In the genomic region with DNA sequence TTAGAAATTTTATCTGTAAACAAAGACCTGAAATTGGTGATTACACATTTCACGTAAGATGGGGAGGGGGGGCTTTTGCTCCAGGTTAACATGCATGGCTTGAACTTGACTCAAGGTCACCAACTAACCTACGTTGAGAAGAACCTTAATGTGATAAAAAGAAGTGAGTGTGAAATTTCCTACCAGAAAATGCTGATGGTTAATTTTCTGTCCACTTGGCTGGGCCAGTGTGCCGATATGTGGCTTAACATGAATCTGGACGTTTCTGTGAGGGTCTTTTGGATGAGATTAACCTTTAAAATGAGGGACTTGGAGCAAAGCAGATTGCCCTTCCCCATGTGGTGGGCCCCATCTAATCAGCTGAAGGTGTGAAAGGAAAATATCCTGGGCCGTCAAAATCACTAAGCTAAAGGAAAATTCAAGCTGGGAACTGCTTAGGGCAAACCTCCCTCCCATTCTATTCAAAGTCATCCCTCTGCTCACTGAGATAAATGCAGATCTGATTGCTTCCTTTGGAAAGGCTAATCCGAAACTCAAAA, we compare ENCODE assay signal across 24 cellular contexts.
"Had no signal": no experiment of that assay in that cellular context is flagged by ENCODE, and none has a peak within 500 bp of the region (broad histone marks: within the 10 kb centered on the region; RNA-seq: fewer than 3 reads in every experiment).

No MANE protein-coding gene starts in this region.

- H3K27ac Mint-ChIP-seq: natural killer cell had no signal

- H3K27me3 ChIP-seq: dorsolateral prefrontal cortex, esophagus squamous epithelium, gastroesophageal sphincter, pancreas, right lobe of liver, testis, tibial nerve, upper lobe of right lung had no signal

- H3K9me3 ChIP-seq: esophagus squamous epithelium, gastroesophageal sphincter, mucosa of descending colon, pancreas, psoas muscle, right lobe of liver, testis, tibial nerve, upper lobe of right lung had no signal

- H3K27ac ChIP-seq: dorsolateral prefrontal cortex, esophagus squamous epithelium, gastroesophageal sphincter, pancreas, psoas muscle, right lobe of liver, testis, tibial nerve, upper lobe of right lung had no signal

- H3K4me3 Mint-ChIP-seq: natural killer cell; stimulated activated effector memory CD8-positive, alpha-beta T cell treated with anti-CD3 and anti-CD28 coated beads, Interleukin-12 subunit alpha, Interleukin-12 subunit beta, amount 100 ng/mL, for 72 hours; stimulated activated naive CD8-positive, alpha-beta T cell treated with anti-CD3 and anti-CD28 coated beads, Interleukin-15, Interleukin-2, amounts not matched to agents 100 ng/mL and 50 ng/mL, for 24 hours had no signal

- H3K4me3 ChIP-seq: dorsolateral prefrontal cortex, esophagus squamous epithelium, gastroesophageal sphincter, mucosa of descending colon, pancreas, psoas muscle, right lobe of liver, testis, tibial nerve, upper lobe of right lung had no signal

- DNase-seq: cortex of kidney; dorsolateral prefrontal cortex; effector CD8-positive, alpha-beta T cell; esophagus squamous epithelium; foreskin fibroblast; glutamatergic neuron; islet precursor cell; mammary epithelial cell; mucosa of descending colon; natural killer cell; occipital lobe; pancreas; psoas muscle; retina; stimulated activated CD4-positive, alpha-beta T cell treated with anti-CD3 and anti-CD28 coated beads, Interleukin-4, amount 100 ng/mL, for 1 hour; stimulated activated CD8-positive, alpha-beta memory T cell treated with anti-CD3 and anti-CD28 coated beads, Interleukin-4, amount 100 ng/mL, for 48 hours; testis; upper lobe of right lung had no signal

- H3K36me3 ChIP-seq: esophagus squamous epithelium, gastroesophageal sphincter, pancreas, right lobe of liver, tibial nerve, upper lobe of right lung had no signal

- ATAC-seq: gastroesophageal sphincter; left lobe of liver; mucosa of descending colon; natural killer cell; pancreas; psoas muscle; right lobe of liver; stimulated activated effector memory CD8-positive, alpha-beta T cell treated with anti-CD3 and anti-CD28 coated beads, Interleukin-12 subunit alpha, Interleukin-12 subunit beta, amount 100 ng/mL, for 72 hours; upper lobe of right lung had no signal

- H3K27me3 Mint-ChIP-seq: stimulated activated naive CD8-positive, alpha-beta T cell treated with anti-CD3 and anti-CD28 coated beads, Interleukin-15, Interleukin-2, amounts not matched to agents 100 ng/mL and 50 ng/mL, for 24 hours had no signal

- H3K36me3 Mint-ChIP-seq: natural killer cell; stimulated activated effector memory CD8-positive, alpha-beta T cell treated with anti-CD3 and anti-CD28 coated beads, Interleukin-12 subunit alpha, Interleukin-12 subunit beta, amount 100 ng/mL, for 72 hours had no signal

- FAIRE-seq: pancreas had no signal

- H3K9me3 Mint-ChIP-seq: natural killer cell; stimulated activated effector memory CD8-positive, alpha-beta T cell treated with anti-CD3 and anti-CD28 coated beads, Interleukin-12 subunit alpha, Interleukin-12 subunit beta, amount 100 ng/mL, for 72 hours; stimulated activated naive CD8-positive, alpha-beta T cell treated with anti-CD3 and anti-CD28 coated beads, Interleukin-15, Interleukin-2, amounts not matched to agents 100 ng/mL and 50 ng/mL, for 24 hours had no signal

- H3K4me1 ChIP-seq: psoas muscle, right lobe of liver, testis, upper lobe of right lung had no signal
